In genomic region chr12:54279227-54279631, GRCh38 we compare ENCODE assay signal across 1 cellular context.
TF ChIP-seq lines count a peak whose summit lies in the region.

No MANE protein-coding gene starts in this region.

TF ChIP-seq in GM12878, 131 proteins besides CTCF, POLR2A, EP300 and RAD21 (continued from another document):
- TF ChIP-seq EGR1 (IDR thresholded peaks at IDR 0.05; ENCODE audit: borderline replicate concordance in 1 of 2, low read depth in 2 of 2, low read length in 2 of 2): peak in 1 of 2 experiments; percentile 18; a peak in 1 of 3 replicates
